In genomic region chrX:65671286-65671685, GRCh38 we compare ENCODE assay signal across 10 cellular contexts. TPM values are rescaled to one million over a fixed set of nuclear protein-coding genes. Genes with fewer than 3 reads are reported as not detected.
DNase-seq lines count a peak whose midpoint lies in the region; ATAC-seq and TF ChIP-seq lines count a peak whose summit lies in the region.
"Had no signal": no experiment of that assay in that cellular context is flagged by ENCODE, and none has a peak within 500 bp of the region (broad histone marks: within the 10 kb centered on the region; RNA-seq: fewer than 3 reads in every experiment).

No MANE protein-coding gene starts in this region.

- no TSS peak for BruUV-seq in Calu3 (replicated peaks; lab: Mats Ljungman, UMichigan)

- no peak for DNase-seq in Calu3
- no peak for DNase-seq in MM.1S
- DNase-seq in effector memory CD4-positive, alpha-beta T cell: no peak
- no peak for DNase-seq in sigmoid colon
- no peak for DNase-seq in OCI-M1 (lab: John Stamatoyannopoulos, UW)
- no peak for DNase-seq in foreskin melanocyte
- no peak for DNase-seq in NOMO-1 treated with DMSO at 0.1 percent for 48 hours (lab: John Stamatoyannopoulos, UW; ENCODE audit: unreplicated experiment)
- DNase-seq: NCI-H774 had no signal

- TF ChIP-seq POLR2A in sigmoid colon (IDR thresholded peaks at IDR 0.05): no peak

- H3K4me1 Mint-ChIP-seq in Calu3 (ENCODE audit: low read depth, unreplicated experiment): peaks cover 23% of the 10 kb centered on the region

- TF ChIP-seq CTCF in Calu3 (IDR thresholded peaks at IDR 0.05; ENCODE audit: unreplicated experiment) (no peak), MM.1S (IDR thresholded peaks at IDR 0.05; ENCODE audit: low read length) (no peak), sigmoid colon (IDR thresholded peaks at IDR 0.05) (no peak)

- CTCF ChIA-PET in Calu3 (lab: Charles Lee): interaction anchor here (1.3 kb wide), 1 partner anchor 36 kb away, joined by 4 read pairs; no protein-coding TSS in a partner anchor

- H3K4me3 Mint-ChIP-seq in Calu3 (ENCODE audit: low read depth, unreplicated experiment): no peak overlapping the region
- H3K4me3 Mint-ChIP-seq: mesothelial cell of epicardium had no signal

- H3K27me3 ChIP-seq in MM.1S (replicated peaks; ENCODE audit: insufficient read depth, low read length): no peaks in the 10 kb centered on the region
- H3K27me3 ChIP-seq in effector memory CD4-positive, alpha-beta T cell (replicated peaks; ENCODE audit: control insufficient read depth, insufficient read depth, low read length, poor library complexity, severe bottlenecking): no peaks in the 10 kb centered on the region
- H3K27me3 ChIP-seq in sigmoid colon: no peaks in the 10 kb centered on the region

- H3K36me3 ChIP-seq in MM.1S (replicated peaks; ENCODE audit: insufficient read depth, low read length) (no peaks in the 10 kb centered on the region; the same call in 1 of the 2 replicates), sigmoid colon (no peaks in the 10 kb centered on the region)
- no peaks in the 10 kb centered on the region for H3K36me3 ChIP-seq in effector memory CD4-positive, alpha-beta T cell (ENCODE audit: control insufficient read depth, insufficient read depth, low read length)

- no peak overlapping the region for H3K9ac ChIP-seq in MM.1S (ENCODE audit: low read length)

- peaks cover 7% of the 10 kb centered on the region; the same call in 1 of the 2 replicates for H4K20me1 ChIP-seq in MM.1S (ENCODE audit: insufficient read depth, low read length)

- peak overlapping the region; percentile 3 for H3K27ac Mint-ChIP-seq in Calu3 (ENCODE audit: unreplicated experiment)
- H3K27ac Mint-ChIP-seq: mesothelial cell of epicardium had no signal

- H3K9me3 Mint-ChIP-seq in Calu3 (ENCODE audit: low read depth, unreplicated experiment): no peaks in the 10 kb centered on the region

- H3K4me1 ChIP-seq in MM.1S (ENCODE audit: low read length): peaks cover 51% of the 10 kb centered on the region
- H3K4me1 ChIP-seq in effector memory CD4-positive, alpha-beta T cell (ENCODE audit: control insufficient read depth, insufficient read depth, low read length, poor library complexity, severe bottlenecking): peaks cover 16% of the 10 kb centered on the region
- H3K4me1 ChIP-seq in sigmoid colon: peaks cover 0 to 63% (median 42%) of the 10 kb centered on the region in 4 donors

- H3K36me3 Mint-ChIP-seq in Calu3 (ENCODE audit: insufficient read depth, unreplicated experiment): peaks cover 25% of the 10 kb centered on the region

- intact Hi-C loops in Calu3 (cut with micrococcal nuclease; ENCODE audit: unreplicated experiment) (no loop called here), sigmoid colon (cut with DNase I) (no loop called here)

- TF ChIP-seq EP300 in sigmoid colon (IDR thresholded peaks at IDR 0.05): no peak

- H3K4me3 ChIP-seq in MM.1S (ENCODE audit: low read length): peak overlapping the region; percentile 7; the same call in 1 of the 2 replicates
- peak overlapping the region; percentile 15 for H3K4me3 ChIP-seq in effector memory CD4-positive, alpha-beta T cell (ENCODE audit: insufficient read depth, low read depth, low read length, poor library complexity, severe bottlenecking)
- H3K4me3 ChIP-seq in sigmoid colon: peak overlapping the region in 2 of 4 donors; percentile 11 to 13

- 41% methylated on average over 3 of the region's 3 CpGs for WGBS in sigmoid colon, 2 donors

- peaks cover 10% of the 10 kb centered on the region; the same call in 1 of the 2 replicates for H3F3A ChIP-seq in MM.1S (ENCODE audit: insufficient read depth, low read length)

- peak overlapping the region; percentile 43; the same call in 1 of the 2 replicates for H3K4me2 ChIP-seq in MM.1S (ENCODE audit: low read depth, low read length)

- H3K9me3 ChIP-seq in MM.1S (replicated peaks; ENCODE audit: insufficient read depth, low read length) (no peaks in the 10 kb centered on the region), sigmoid colon (no peaks in the 10 kb centered on the region)
- no peaks in the 10 kb centered on the region for H3K9me3 ChIP-seq in effector memory CD4-positive, alpha-beta T cell (ENCODE audit: control insufficient read depth, low read length)

- H3K9me2 ChIP-seq in MM.1S (replicated peaks; ENCODE audit: insufficient read depth, low read length): no peaks in the 10 kb centered on the region

- no peak for ATAC-seq in HG02885 (IDR thresholded peaks at IDR 0.05; ENCODE audit: poor library complexity, unreplicated experiment)

- H3K27me3 Mint-ChIP-seq in Calu3 (ENCODE audit: unreplicated experiment): no peaks in the 10 kb centered on the region

- H3K27ac ChIP-seq in MM.1S (ENCODE audit: low read length): no peak overlapping the region
- peak overlapping the region; percentile 68 for H3K27ac ChIP-seq in effector memory CD4-positive, alpha-beta T cell (ENCODE audit: insufficient read depth, low read length, poor library complexity, severe bottlenecking)
- H3K27ac ChIP-seq in sigmoid colon: peak overlapping the region; percentile 71 to 96 (median 94)

- H2AFZ ChIP-seq in MM.1S (ENCODE audit: low read length): no peak overlapping the region

- H3K79me2 ChIP-seq in MM.1S (ENCODE audit: low read length): peaks cover 86% of the 10 kb centered on the region

RNA-seq across cellular contexts. Expression of gene MSN, which starts 3.8 kb away (rescaled TPM):
- 101 and 129 TPM in 2 replicates for total RNA-seq in Calu3 (2022)
- 100 to 1,000 TPM; 136 to 152 (median 144) TPM for total RNA-seq in sigmoid colon
- 100 to 1,000 TPM in 1 of 3 donors, 10 to 100 TPM in 2; 23.6 to 116 (median 36.0) TPM for polyA plus RNA-seq in sigmoid colon
